Comparison of ENCODE assay signal across 17 cellular contexts in genomic region chr20:35462351-35462750, GRCh38. TPM values are rescaled to one million over a fixed set of nuclear protein-coding genes. Genes with fewer than 3 reads are reported as not detected.
A peak's percentile ranks its signal among the peaks of the same experiment; 100 is the strongest.
DNase-seq lines count a peak whose midpoint lies in the region; ATAC-seq, FAIRE-seq and TF ChIP-seq lines count a peak whose summit lies in the region.
"Had no signal": no experiment of that assay in that cellular context is flagged by ENCODE, and none has a peak within 500 bp of the region (broad histone marks: within the 10 kb centered on the region; RNA-seq: fewer than 3 reads in every experiment).

No MANE protein-coding gene starts in this region.

- H3K4me3 ChIP-seq in K562 (no peak overlapping the region), thyroid gland (replicated peaks in 1 of 3) (no peak overlapping the region)
- H3K4me3 ChIP-seq: PC-9, upper lobe of right lung had no signal

- intact Hi-C loops in K562 (cut with micrococcal nuclease) (loop anchor here (10.0 kb wide), 2 partner anchors 152 to 422 kb away; partner anchors contain the start of gene SPAG4), thyroid gland (cut with DNase I) (loop anchor here (10.0 kb wide), 1 partner anchor 242 kb away; no protein-coding TSS in a partner anchor)

- TF ChIP-seq CTCF in K562 (IDR thresholded peaks at IDR 0.05 in 2 of 3, conservative IDR thresholded peaks at IDR 0.05 in 1 of 3; ENCODE audit: insufficient read depth in 2 of 3, low read depth in 1 of 3, low read length in 3 of 3) (no peak), thyroid gland (IDR thresholded peaks at IDR 0.05) (no peak)

- H4K20me1 ChIP-seq in K562 (replicated peaks; ENCODE audit: control insufficient read depth, insufficient read depth, low read length): no peaks in the 10 kb centered on the region; the same call in 1 of the 2 replicates

- no peaks in the 10 kb centered on the region for H3K9me1 ChIP-seq in K562 (ENCODE audit: control insufficient read depth, insufficient read depth, low read length)

- peak overlapping the region; percentile 45 for H3K4me2 ChIP-seq in K562 (ENCODE audit: insufficient read depth, low read length)
- H3K4me2 ChIP-seq: PC-9 had no signal

- H2AFZ ChIP-seq in K562 (ENCODE audit: low read depth, low read length): no peak overlapping the region
- H2AFZ ChIP-seq: PC-9 had no signal

- BruUV-seq in K562 (replicated peaks; lab: Mats Ljungman, UMichigan): no TSS peak

- POLR2A ChIA-PET in K562 (lab: Yijun Ruan, JAX): interaction anchor here (0.5 to 1.5 kb wide), 6 partner anchors 8 to 280 kb away, joined by 3 to 7 read pairs (median 3); partner anchors contain the start of genes RBM39 and SPAG4

- 6% methylated on average over 2 of the region's 2 CpGs for WGBS in K562 (ENCODE audit: insufficient coverage, low coverage, missing lambda C conversion rate)
- 97 to 100% methylated on average over 2 of the region's 2 CpGs for WGBS in thyroid gland, 2 donors

- in situ Hi-C loops in K562 (cut with MboI): no loop called here

- TF ChIP-seq RAD21 in K562 (CRISPR knock-in tag; conservative IDR thresholded peaks at IDR 0.05 in 1 of 2, IDR thresholded peaks at IDR 0.05 in 1 of 2): no peak

- ATAC-seq in K562 (peak; percentile 92), HG03045 (IDR thresholded peaks at IDR 0.05; ENCODE audit: unreplicated experiment) (no peak)
- ATAC-seq: left colon, upper lobe of right lung had no signal

- H3K9me3 ChIP-seq in K562 (replicated peaks; ENCODE audit: control insufficient read depth, insufficient read depth, low read depth, low read length): no peaks in the 10 kb centered on the region
- no peaks in the 10 kb centered on the region for H3K9me3 ChIP-seq in thyroid gland
- H3K9me3 ChIP-seq: upper lobe of right lung had no signal

- H3K4me1 ChIP-seq in K562 (replicated peaks in 1 of 2; ENCODE audit: control insufficient read depth in 2 of 2, insufficient read depth in 2 of 2, low read length in 2 of 2) (peaks cover 20 to 24% of the 10 kb centered on the region in 2 experiments), thyroid gland (no peaks in the 10 kb centered on the region)
- H3K4me1 ChIP-seq: upper lobe of right lung had no signal

- no peak for TF ChIP-seq POLR2A in K562 (conservative IDR thresholded peaks at IDR 0.05)
- no peak for TF ChIP-seq POLR2A in thyroid gland (IDR thresholded peaks at IDR 0.05)

- DNase-seq in DMS 273 (lab: John Stamatoyannopoulos, UW; ENCODE audit: unreplicated experiment) (peak; percentile 94), NCI-H1105 treated with DMSO at 0.1 percent for 48 hours (lab: John Stamatoyannopoulos, UW) (peak; percentile 15), NCI-H524 treated with DMSO at 0.1 percent for 48 hours (lab: John Stamatoyannopoulos, UW) (peak; percentile 91), K562 (ENCODE audit: extremely low read depth in 1 of 4, low spot score in 3 of 4) (peak; percentile 85 to 94 (median 90)), thyroid gland (no peak), ecto neural progenitor cell (ENCODE audit: low spot score) (no peak)
- no peak for DNase-seq in activated CD4-positive, alpha-beta T cell treated with anti-CD3 and anti-CD28 coated beads for 1 hour
- DNase-seq: activated CD4-positive, CD25-positive, alpha-beta regulatory T cell; activated naive CD4-positive, alpha-beta T cell treated with anti-CD3 and anti-CD28 coated beads, Interleukin-2, amount 50 U/mL, for 16 hours; effector CD4-positive, alpha-beta T cell; H9; left colon; PC-9; upper lobe of right lung had no signal

- H3K36me3 ChIP-seq in K562 (ENCODE audit: control insufficient read depth, insufficient read depth, low read length) (peaks cover 67% of the 10 kb centered on the region), thyroid gland (peaks cover 0 to 2% of the 10 kb centered on the region in 2 donors)

- CTCF ChIA-PET in K562 (lab: Yijun Ruan, JAX; ENCODE audit: low intra/inter-chr PET ratio): interaction anchor here (0.6 kb wide), 1 partner anchor 14 kb away, joined by 4 read pairs; no protein-coding TSS in a partner anchor

- FAIRE-seq in K562 (lab: Jason Lieb, UNC): peak; percentile 92
- FAIRE-seq: bronchial epithelial cell, G401.6 had no signal

- H3K27me3 ChIP-seq in K562 (ENCODE audit: control insufficient read depth in 2 of 2, insufficient read depth in 2 of 2, low read length in 2 of 2) (no peaks in the 10 kb centered on the region), thyroid gland (no peaks in the 10 kb centered on the region)
- H3K27me3 ChIP-seq: upper lobe of right lung had no signal

- H3K27ac ChIP-seq in K562 (ENCODE audit: extremely low read depth, low read depth, low read length) (peak overlapping the region; percentile 52), thyroid gland (no peak overlapping the region)
- H3K27ac ChIP-seq: PC-9, upper lobe of right lung had no signal

- H3K79me2 ChIP-seq in K562 (ENCODE audit: control insufficient read depth, insufficient read depth, low read length): peaks cover 12% of the 10 kb centered on the region; the same call in 2 of the 3 replicates

- peak; percentile 76 for TF ChIP-seq EP300 in K562 (IDR thresholded peaks at IDR 0.05; ENCODE audit: low read length)

- peak overlapping the region; percentile 24 to 78; a peak in 3 of 4 replicates for H3K9ac ChIP-seq in K562 (ENCODE audit: insufficient read depth in 1 of 2, low read depth in 2 of 2, low read length in 2 of 2)

TF ChIP-seq in K562, 482 proteins besides CTCF, POLR2A, EP300 and RAD21 (continues in another document):
- TF ChIP-seq NFE2L1 (tag; IDR thresholded peaks at IDR 0.05; ENCODE audit: borderline replicate concordance, low read depth): no peak

RNA-seq across cellular contexts. Expression of gene CEP250, which starts 7.0 kb away (rescaled TPM):
- 89.7 and 114 TPM in 2 replicates for total RNA-seq in K562 (2011; cell fraction: chromatin; rRNA removed; ENCODE audit: low replicate concordance)
- total RNA-seq in K562 (2011; cell fraction: nucleolus; rRNA removed): 17.0 and 24.1 TPM in 2 replicates
- 27.5 and 30.8 TPM in 2 replicates for total RNA-seq in K562 (2011; cell fraction: nucleoplasm; rRNA removed)
- total RNA-seq in K562 (2014; rRNA removed) (20.6 and 31.4 TPM in 2 replicates), K562 (2014; rRNA removed; fragmentation: Illumina TruSeq; extraction: Trizol) (20.5 and 21.5 TPM in 2 replicates), K562 (2015; rRNA removed; fragmentation: Illumina TruSeq; extraction: Trizol) (25.9 and 27.3 TPM in 2 replicates), K562 (2021) (35.7 and 41.9 TPM in 2 replicates), thyroid gland (100 to 1,000 TPM in 1 of 4 donors, 10 to 100 TPM in 3; 17.5 to 198 (median 34.8) TPM)
- polyA plus RNA-seq in K562 (2011; rRNA removed) (10.1 and 12.1 TPM in 2 replicates), K562 (2014; fragmentation: Illumina TruSeq; extraction: Trizol) (16.9 and 17.2 TPM in 2 replicates), K562 (2014; fragmentation: Nextera tagmentation; extraction: Ambion mirVana) (1 to 10 TPM; 2.5 to 2.6 TPM), K562 (2014; rRNA removed) (20.0 and 21.2 TPM in 2 replicates)
- 3.5 and 9.1 TPM in 2 replicates for polyA plus RNA-seq in K562 (2011; cell fraction: cytosol; rRNA removed)
- polyA plus RNA-seq in K562 (2011; cell fraction: nucleus; rRNA removed): 24.5 and 32.9 TPM in 2 replicates
- 20.6 and 26.6 TPM in 2 replicates for polyA plus RNA-seq in K562 (2012)
- polyA minus RNA-seq in K562 (2011; rRNA and poly(A)+ RNA removed): 22.9 and 27.8 TPM in 2 replicates
- polyA minus RNA-seq in K562 (2011; cell fraction: cytosol; rRNA and poly(A)+ RNA removed): 11.8 and 21.5 TPM in 2 replicates
- polyA minus RNA-seq in K562 (2011; cell fraction: nucleus; rRNA and poly(A)+ RNA removed): 11.0 and 16.7 TPM in 2 replicates

RNA-seq across cellular contexts. Expression of gene GDF5, which starts 24.3 kb away (rescaled TPM):
- not detected in 2 replicates for total RNA-seq in K562 (2011; cell fraction: chromatin; rRNA removed; ENCODE audit: low replicate concordance)
- total RNA-seq in K562 (2011; cell fraction: nucleolus; rRNA removed): not detected in 2 replicates
- not detected in 2 replicates for total RNA-seq in K562 (2011; cell fraction: nucleoplasm; rRNA removed)
- total RNA-seq in K562 (2014; rRNA removed): not detected in 2 replicates
- not detected in 2 replicates for total RNA-seq in K562 (2014; rRNA removed; fragmentation: Illumina TruSeq; extraction: Trizol)
- total RNA-seq in K562 (2015; rRNA removed; fragmentation: Illumina TruSeq; extraction: Trizol): not detected in 2 replicates
- not detected in 2 replicates for total RNA-seq in K562 (2021)
- polyA plus RNA-seq in K562 (2011; rRNA removed): not detected in 2 replicates
- not detected in 2 replicates for polyA plus RNA-seq in K562 (2011; cell fraction: cytosol; rRNA removed)
- not detected in 2 replicates for polyA plus RNA-seq in K562 (2011; cell fraction: nucleus; rRNA removed)
- polyA plus RNA-seq in K562 (2012): not detected in 2 replicates
- not detected in 2 replicates for polyA plus RNA-seq in K562 (2014; fragmentation: Illumina TruSeq; extraction: Trizol)
- under 1 TPM in 1 of 2 experiments, not detected in 1; 0.01 TPM for polyA plus RNA-seq in K562 (2014; fragmentation: Nextera tagmentation; extraction: Ambion mirVana)
- polyA plus RNA-seq in K562 (2014; rRNA removed): not detected in 2 replicates
- polyA minus RNA-seq in K562 (2011; rRNA and poly(A)+ RNA removed): not detected in 2 replicates
- polyA minus RNA-seq in K562 (2011; cell fraction: cytosol; rRNA and poly(A)+ RNA removed): not detected in 2 replicates
- polyA minus RNA-seq in K562 (2011; cell fraction: nucleus; rRNA and poly(A)+ RNA removed): not detected in 2 replicates
- 1 to 10 TPM in 1 of 4 donors, under 1 TPM in 1, not detected in 2; 0.13 to 2.1 TPM for total RNA-seq in thyroid gland
- total RNA-seq: H9, PC-9 had no signal

RNA-seq across cellular contexts. Expression of gene UQCC1, which starts 50.6 kb away (rescaled TPM):
- total RNA-seq in K562 (2011; cell fraction: chromatin; rRNA removed; ENCODE audit: low replicate concordance): 134 and 149 TPM in 2 replicates
- total RNA-seq in K562 (2011; cell fraction: nucleolus; rRNA removed): 77.7 and 107 TPM in 2 replicates
- total RNA-seq in K562 (2011; cell fraction: nucleoplasm; rRNA removed): 104 and 155 TPM in 2 replicates
- total RNA-seq in K562 (2014; rRNA removed) (33.8 and 50.9 TPM in 2 replicates), K562 (2014; rRNA removed; fragmentation: Illumina TruSeq; extraction: Trizol) (37.3 and 37.4 TPM in 2 replicates), K562 (2015; rRNA removed; fragmentation: Illumina TruSeq; extraction: Trizol) (37.7 and 38.9 TPM in 2 replicates), K562 (2021) (50.0 and 58.5 TPM in 2 replicates), thyroid gland (10 to 100 TPM; 33.3 to 58.1 (median 46.4) TPM)
- polyA plus RNA-seq in K562 (2011; rRNA removed) (59.9 and 72.3 TPM in 2 replicates), K562 (2014; fragmentation: Illumina TruSeq; extraction: Trizol) (58.1 and 68.6 TPM in 2 replicates), K562 (2014; fragmentation: Nextera tagmentation; extraction: Ambion mirVana) (10 to 100 TPM; 31.9 to 67.9 TPM), K562 (2014; rRNA removed) (58.9 and 72.2 TPM in 2 replicates)
- 40.2 and 51.4 TPM in 2 replicates for polyA plus RNA-seq in K562 (2011; cell fraction: cytosol; rRNA removed)
- polyA plus RNA-seq in K562 (2011; cell fraction: nucleus; rRNA removed): 206 and 334 TPM in 2 replicates
- polyA plus RNA-seq in K562 (2012): 48.9 and 52.1 TPM in 2 replicates
- polyA minus RNA-seq in K562 (2011; rRNA and poly(A)+ RNA removed): 38.1 and 46.1 TPM in 2 replicates
- polyA minus RNA-seq in K562 (2011; cell fraction: cytosol; rRNA and poly(A)+ RNA removed): 24.8 and 25.8 TPM in 2 replicates
- 45.1 and 70.5 TPM in 2 replicates for polyA minus RNA-seq in K562 (2011; cell fraction: nucleus; rRNA and poly(A)+ RNA removed)

Comparison
In these comparisons a context has a peak if more than half of its experiments do, and no peak if none do; other contexts are left out.
1. DNase-seq: peak in DMS 273 (single experiment), NCI-H1105 treated with DMSO at 0.1 percent for 48 hours (single experiment), NCI-H524 treated with DMSO at 0.1 percent for 48 hours (single experiment) and K562 (4 of 4); none in thyroid gland (0 of 2), activated CD4-positive, alpha-beta T cell treated with anti-CD3 and anti-CD28 coated beads for 1 hour (single experiment) and ecto neural progenitor cell (single experiment).